In the genomic region with DNA sequence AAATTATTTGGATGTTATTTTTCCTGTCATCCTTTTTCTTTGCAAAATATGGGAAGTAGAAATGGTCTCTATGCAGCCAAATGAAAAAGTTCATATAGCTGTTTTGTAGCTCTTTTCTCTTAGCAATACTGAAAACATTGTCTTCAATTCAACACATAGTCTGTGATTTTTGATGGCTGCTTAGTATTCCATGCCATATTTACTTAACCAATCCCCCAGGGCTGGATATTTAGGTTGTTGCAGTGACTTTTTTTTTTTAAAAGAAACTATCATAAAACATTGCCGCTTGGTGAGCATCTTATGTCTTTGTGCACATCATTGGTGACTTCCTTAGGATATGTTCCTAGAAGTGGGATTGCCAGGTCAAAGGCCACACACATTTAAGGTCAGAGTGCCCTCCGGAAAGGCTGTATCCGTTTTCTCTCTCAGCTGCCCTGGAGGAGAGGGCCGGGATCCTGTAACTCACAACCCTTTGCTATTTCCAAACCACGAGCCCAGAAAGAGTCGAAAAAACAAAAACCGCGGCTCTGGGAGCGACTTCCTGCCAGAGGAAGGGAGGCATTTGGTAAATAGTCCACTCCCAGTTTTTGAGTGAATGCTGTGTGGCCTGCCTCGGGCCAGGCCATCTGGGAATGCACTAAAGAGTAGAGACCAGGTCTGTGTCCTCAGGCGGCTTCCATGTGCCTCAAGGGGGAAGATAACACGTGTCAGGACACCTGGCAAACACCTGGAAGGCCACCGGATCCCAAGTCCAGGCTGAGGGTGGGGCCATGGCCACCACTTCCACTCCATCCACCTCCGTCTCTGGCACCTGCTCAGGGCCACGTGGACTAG, we compare ENCODE assay signal across 1 cellular context.
TF ChIP-seq lines count a peak whose summit lies in the region.

No MANE protein-coding gene starts in this region.

TF ChIP-seq in IMR-90, 13 proteins besides CTCF, POLR2A, EP300 and RAD21:
- TF ChIP-seq MAZ (IDR thresholded peaks at IDR 0.05; ENCODE audit: borderline replicate concordance, low read depth, low read length), result no peak
- TF ChIP-seq RCOR1 (IDR thresholded peaks at IDR 0.05; ENCODE audit: insufficient replicate concordance, low read length), result no peak
- no peak for TF ChIP-seq SMC3 (IDR thresholded peaks at IDR 0.05; ENCODE audit: low read depth, low read length)
- TF ChIP-seq RFX5 (IDR thresholded peaks at IDR 0.05; ENCODE audit: low read depth, low read length), result no peak
- TF ChIP-seq MXI1 (IDR thresholded peaks at IDR 0.05; ENCODE audit: borderline replicate concordance, low read depth, low read length), result no peak
